In the genomic region with DNA sequence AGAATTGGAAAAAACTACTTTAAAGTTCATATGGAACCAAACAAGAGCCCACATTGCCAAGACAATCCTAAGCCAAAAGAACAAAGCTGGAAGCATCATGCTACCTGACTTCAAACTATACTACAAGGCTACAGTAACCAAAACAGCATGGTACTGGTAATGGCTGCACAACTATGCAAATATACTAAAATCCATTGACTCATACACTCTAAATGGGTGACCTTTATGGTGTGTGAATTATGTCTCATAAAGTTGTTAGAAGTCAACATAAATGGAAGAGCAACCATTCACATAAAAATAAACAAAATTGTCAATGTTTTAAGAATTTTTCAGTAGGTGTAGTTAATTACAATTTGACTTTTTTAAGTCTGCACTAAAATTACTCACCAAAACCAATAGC, we compare ENCODE assay signal across 10 cellular contexts. TPM values are rescaled to one million over a fixed set of nuclear protein-coding genes. Genes with fewer than 3 reads are reported as not detected.
DNase-seq lines count a peak whose midpoint lies in the region; ATAC-seq lines count a peak whose summit lies in the region.
"Not testable (repeated sequence)": the region's sequence is repeated elsewhere in the genome, so short reads cannot be mapped to it uniquely, and the experiment has no call there.
"Had no signal": no experiment of that assay in that cellular context is flagged by ENCODE, and none has a peak within 500 bp of the region (broad histone marks: within the 10 kb centered on the region; RNA-seq: fewer than 3 reads in every experiment).

No MANE protein-coding gene starts in this region.

- ATAC-seq in T-cell (replicated peaks in 1 of 4) = not testable (repeated sequence)
- ATAC-seq in activated T-cell treated with anti-CD3 and anti-CD28 coated beads, Interleukin-2, amount 50 U/mL, for 72 hours (replicated peaks in 1 of 2) = peak; percentile 23 to 31
- ATAC-seq in activated naive CD4-positive, alpha-beta T cell treated with anti-CD3 and anti-CD28 coated beads, Interleukin-2, amount 50 U/mL, for 72 hours = peak; percentile 11 to 38
- ATAC-seq in stimulated activated effector memory CD8-positive, alpha-beta T cell treated with anti-CD3 and anti-CD28 coated beads, Interleukin-12 subunit alpha, Interleukin-12 subunit beta, amount 100 ng/mL, for 72 hours = peak; percentile 61

- peak overlapping the region in 4 of 7 donors; percentile 2 to 96 (median 86) for H3K27ac Mint-ChIP-seq in CD4-positive, alpha-beta memory T cell
- H3K27ac Mint-ChIP-seq in T-cell = peak overlapping the region in 1 of 2 donors; percentile 86
- peak overlapping the region; percentile 94 for H3K27ac Mint-ChIP-seq in activated CD4-positive, alpha-beta T cell treated with anti-CD3 and anti-CD28 coated beads, Interleukin-2, amount 10 ng/mL, durations not matched to agents 7 days and 5 days
- H3K27ac Mint-ChIP-seq in activated T-cell treated with anti-CD3 and anti-CD28 coated beads, Interleukin-2, amount 50 U/mL, for 72 hours = not testable (repeated sequence)
- H3K27ac Mint-ChIP-seq in activated naive CD4-positive, alpha-beta T cell treated with anti-CD3 and anti-CD28 coated beads, Interleukin-2, amount 50 U/mL, for 72 hours = peak overlapping the region in 1 of 2 donors; percentile 83
- H3K27ac Mint-ChIP-seq in immature natural killer cell = peak overlapping the region; percentile 80 to 98 (median 96)
- peak overlapping the region; percentile 90 for H3K27ac Mint-ChIP-seq in stimulated activated effector memory CD8-positive, alpha-beta T cell treated with anti-CD3 and anti-CD28 coated beads, Interleukin-12 subunit alpha, Interleukin-12 subunit beta, amount 100 ng/mL, for 72 hours

- not testable (repeated sequence) for H3K9me3 ChIP-seq in CD4-positive, alpha-beta memory T cell (ENCODE audit: control insufficient read depth in 1 of 2, low read length in 2 of 2)

- intact Hi-C loops in CD4-positive, alpha-beta memory T cell (cut with micrococcal nuclease) = loop anchor here (1.0 to 5.0 kb wide), 2 partner anchors 39 to 79 kb away; partner anchors contain the start of gene GZMK

- H3K36me3 Mint-ChIP-seq in CD4-positive, alpha-beta memory T cell = peaks cover 22 to 26% of the 10 kb centered on the region in 2 donors
- H3K36me3 Mint-ChIP-seq in T-cell = peaks cover 23% of the 10 kb centered on the region
- peaks cover 69% of the 10 kb centered on the region for H3K36me3 Mint-ChIP-seq in activated CD4-positive, alpha-beta T cell treated with anti-CD3 and anti-CD28 coated beads, Interleukin-2, amount 10 ng/mL, durations not matched to agents 7 days and 5 days (ENCODE audit: low read depth)
- H3K36me3 Mint-ChIP-seq in activated T-cell treated with anti-CD3 and anti-CD28 coated beads, Interleukin-2, amount 50 U/mL, for 72 hours (ENCODE audit: insufficient read depth in 2 of 2) = peaks cover 15 to 28% of the 10 kb centered on the region in 2 donors
- H3K36me3 Mint-ChIP-seq in activated naive CD4-positive, alpha-beta T cell treated with anti-CD3 and anti-CD28 coated beads, Interleukin-2, amount 50 U/mL, for 72 hours = peaks cover 31 to 44% of the 10 kb centered on the region in 2 donors
- peaks cover 13 to 22% (median 19%) of the 10 kb centered on the region in 3 donors for H3K36me3 Mint-ChIP-seq in immature natural killer cell
- H3K36me3 Mint-ChIP-seq in stimulated activated effector memory CD8-positive, alpha-beta T cell treated with anti-CD3 and anti-CD28 coated beads, Interleukin-12 subunit alpha, Interleukin-12 subunit beta, amount 100 ng/mL, for 72 hours = peaks cover 26% of the 10 kb centered on the region

- H3K9me3 Mint-ChIP-seq in CD4-positive, alpha-beta memory T cell = peaks cover 4 to 31% (median 25%) of the 10 kb centered on the region in 8 donors
- H3K9me3 Mint-ChIP-seq in T-cell = peaks cover 17 to 24% (median 20%) of the 10 kb centered on the region in 3 donors
- H3K9me3 Mint-ChIP-seq in activated CD4-positive, alpha-beta T cell treated with anti-CD3 and anti-CD28 coated beads, Interleukin-2, amount 10 ng/mL, durations not matched to agents 7 days and 5 days = peaks cover 28% of the 10 kb centered on the region
- H3K9me3 Mint-ChIP-seq in activated T-cell treated with anti-CD3 and anti-CD28 coated beads, Interleukin-2, amount 50 U/mL, for 72 hours = peaks cover 2 to 15% of the 10 kb centered on the region in 2 donors
- H3K9me3 Mint-ChIP-seq in activated naive CD4-positive, alpha-beta T cell treated with anti-CD3 and anti-CD28 coated beads, Interleukin-2, amount 50 U/mL, for 72 hours = peaks cover 31 to 35% of the 10 kb centered on the region in 2 donors
- H3K9me3 Mint-ChIP-seq in immature natural killer cell = not testable (repeated sequence)
- peaks cover 14% of the 10 kb centered on the region for H3K9me3 Mint-ChIP-seq in stimulated activated effector memory CD8-positive, alpha-beta T cell treated with anti-CD3 and anti-CD28 coated beads, Interleukin-12 subunit alpha, Interleukin-12 subunit beta, amount 100 ng/mL, for 72 hours

- H3K27me3 ChIP-seq in CD4-positive, alpha-beta memory T cell (ENCODE audit: insufficient read depth, low read length) = not testable (repeated sequence)

- DNase-seq in CD4-positive, alpha-beta memory T cell; T-cell; activated CD4-positive, alpha-beta T cell treated with anti-CD3 and anti-CD28 coated beads, Interleukin-2, amount 10 ng/mL, durations not matched to agents 7 days and 5 days; activated T-cell treated with anti-CD3 and anti-CD28 coated beads, Interleukin-2, amount 50 U/mL, for 72 hours; activated naive CD4-positive, alpha-beta T cell treated with anti-CD3 and anti-CD28 coated beads, Interleukin-2, amount 50 U/mL, for 72 hours (ENCODE audit: low spot score in 2 of 2); immature natural killer cell; stimulated activated effector memory CD8-positive, alpha-beta T cell treated with anti-CD3 and anti-CD28 coated beads, Interleukin-12 subunit alpha, Interleukin-12 subunit beta, amount 100 ng/mL, for 72 hours (ENCODE audit: low spot score in 2 of 2): not testable (repeated sequence)

- CTCF ChIA-PET in CD4-positive, alpha-beta memory T cell (lab: Charles Lee; ENCODE audit: partially characterized antibody) = interaction anchor here (1.2 to 9.9 kb wide), 3 partner anchors 45 to 158 kb away, joined by 3 to 92 read pairs (median 5); no protein-coding TSS in a partner anchor
- CTCF ChIA-PET in T-cell (lab: Charles Lee) = interaction anchor here in 1 of 2 donors (0.6 to 1.5 kb wide), 3 partner anchors 39 to 157 kb away, joined by 3 read pairs; no protein-coding TSS in a partner anchor
- CTCF ChIA-PET in activated CD4-positive, alpha-beta T cell treated with anti-CD3 and anti-CD28 coated beads, Interleukin-2, amount 10 ng/mL, durations not matched to agents 7 days and 5 days (lab: Charles Lee) = interaction anchor here (0.6 to 1.2 kb wide), 4 partner anchors 10 to 157 kb away, joined by 3 to 4 read pairs (median 3); no protein-coding TSS in a partner anchor

- peaks cover 68% of the 10 kb centered on the region for H3K4me1 ChIP-seq in CD4-positive, alpha-beta memory T cell (ENCODE audit: insufficient read depth, low read length)

- H3K4me3 ChIP-seq in CD4-positive, alpha-beta memory T cell (ENCODE audit: low read length in 2 of 2) = peak overlapping the region in 1 of 2 donors; percentile 56

- not testable (repeated sequence) for H3K27me3 Mint-ChIP-seq in CD4-positive, alpha-beta memory T cell; T-cell; activated CD4-positive, alpha-beta T cell treated with anti-CD3 and anti-CD28 coated beads, Interleukin-2, amount 10 ng/mL, durations not matched to agents 7 days and 5 days
- peaks cover 31% of the 10 kb centered on the region for H3K27me3 Mint-ChIP-seq in activated T-cell treated with anti-CD3 and anti-CD28 coated beads, Interleukin-2, amount 50 U/mL, for 72 hours (ENCODE audit: low read depth)
- peaks cover 4 to 13% (median 4%) of the 10 kb centered on the region in 3 donors for H3K27me3 Mint-ChIP-seq in immature natural killer cell (ENCODE audit: low read depth in 3 of 3)

- H3K36me3 ChIP-seq in CD4-positive, alpha-beta memory T cell (ENCODE audit: insufficient read depth, low read length) = not testable (repeated sequence)

- H3K27ac ChIP-seq in CD4-positive, alpha-beta memory T cell (ENCODE audit: low read depth, low read length) = not testable (repeated sequence)

- H3K4me1 Mint-ChIP-seq in CD4-positive, alpha-beta memory T cell = peaks cover 67 to 91% (median 81%) of the 10 kb centered on the region in 4 donors
- H3K4me1 Mint-ChIP-seq in T-cell = peaks cover 87 to 94% (median 92%) of the 10 kb centered on the region in 3 donors
- peaks cover 93% of the 10 kb centered on the region for H3K4me1 Mint-ChIP-seq in activated CD4-positive, alpha-beta T cell treated with anti-CD3 and anti-CD28 coated beads, Interleukin-2, amount 10 ng/mL, durations not matched to agents 7 days and 5 days
- H3K4me1 Mint-ChIP-seq in activated T-cell treated with anti-CD3 and anti-CD28 coated beads, Interleukin-2, amount 50 U/mL, for 72 hours (ENCODE audit: low read depth) = peaks cover 58% of the 10 kb centered on the region
- H3K4me1 Mint-ChIP-seq in immature natural killer cell = peaks cover 76 to 80% of the 10 kb centered on the region in 2 donors
- H3K4me1 Mint-ChIP-seq in stimulated activated effector memory CD8-positive, alpha-beta T cell treated with anti-CD3 and anti-CD28 coated beads, Interleukin-12 subunit alpha, Interleukin-12 subunit beta, amount 100 ng/mL, for 72 hours = peaks cover 76% of the 10 kb centered on the region

- H3K4me3 Mint-ChIP-seq in CD4-positive, alpha-beta memory T cell = peak overlapping the region in 6 of 8 donors; percentile 32 to 96 (median 91)
- H3K4me3 Mint-ChIP-seq in T-cell = peak overlapping the region in 2 of 3 donors; percentile 76 to 93
- H3K4me3 Mint-ChIP-seq in activated CD4-positive, alpha-beta T cell treated with anti-CD3 and anti-CD28 coated beads, Interleukin-2, amount 10 ng/mL, durations not matched to agents 7 days and 5 days = peak overlapping the region; percentile 72
- peak overlapping the region in 1 of 2 donors; percentile 89 for H3K4me3 Mint-ChIP-seq in activated T-cell treated with anti-CD3 and anti-CD28 coated beads, Interleukin-2, amount 50 U/mL, for 72 hours
- H3K4me3 Mint-ChIP-seq in immature natural killer cell = peak overlapping the region; percentile 93 to 100 (median 97)
- H3K4me3 Mint-ChIP-seq in stimulated activated effector memory CD8-positive, alpha-beta T cell treated with anti-CD3 and anti-CD28 coated beads, Interleukin-12 subunit alpha, Interleukin-12 subunit beta, amount 100 ng/mL, for 72 hours = peak overlapping the region; percentile 81

- POLR2A ChIA-PET in CD4-positive, alpha-beta memory T cell (lab: Charles Lee; ENCODE audit: partially characterized antibody) = interaction anchor here (1.1 to 5.3 kb wide), 10 partner anchors 10 to 111 kb away, joined by 3 to 39 read pairs (median 5); no protein-coding TSS in a partner anchor
- POLR2A ChIA-PET in T-cell (lab: Charles Lee) = interaction anchor here (0.6 to 0.7 kb wide), 2 partner anchors 33 to 420 kb away, joined by 3 to 5 read pairs; no protein-coding TSS in a partner anchor
- POLR2A ChIA-PET in activated CD4-positive, alpha-beta T cell treated with anti-CD3 and anti-CD28 coated beads, Interleukin-2, amount 10 ng/mL, durations not matched to agents 7 days and 5 days (lab: Charles Lee) = interaction anchor here (0.7 kb wide), 1 partner anchor 64 kb away, joined by 3 read pairs; no protein-coding TSS in a partner anchor

RNA-seq across cellular contexts. Expression of gene GZMA, which starts 1.3 kb away (rescaled TPM):
- total RNA-seq in CD4-positive, alpha-beta memory T cell = 10 to 100 TPM; 25.0 to 28.2 TPM
- 100 to 1,000 TPM; 199 to 230 TPM for polyA plus RNA-seq in CD4-positive, alpha-beta memory T cell
- 10 to 100 TPM in 4 of 5 donors, 1 to 10 TPM in 1; 9.9 to 86.0 (median 37.2) TPM for total RNA-seq in T-cell
- 100 to 1,000 TPM; 165 to 168 TPM for total RNA-seq in activated CD4-positive, alpha-beta T cell treated with anti-CD3 and anti-CD28 coated beads, Interleukin-2, amount 10 ng/mL, durations not matched to agents 7 days and 5 days
- 10 to 100 TPM in 1 of 2 donors, 1 to 10 TPM in 1; 4.2 to 25.1 TPM for total RNA-seq in activated T-cell treated with anti-CD3 and anti-CD28 coated beads, Interleukin-2, amount 50 U/mL, for 72 hours
- 1 to 10 TPM; 1.7 to 3.3 TPM for total RNA-seq in activated naive CD4-positive, alpha-beta T cell treated with anti-CD3 and anti-CD28 coated beads, Interleukin-2, amount 50 U/mL, for 72 hours
- 1,000 to 10,000 TPM; 2,482 to 3,629 (median 2,746) TPM for polyA plus RNA-seq in immature natural killer cell
- total RNA-seq: IMR-90, PC-3 had no signal
- polyA plus RNA-seq: A549, IMR-90 had no signal

RNA-seq across cellular contexts. Expression of gene GPX8, which starts 58.8 kb away (rescaled TPM):
- not detected for total RNA-seq in CD4-positive, alpha-beta memory T cell
- polyA plus RNA-seq in CD4-positive, alpha-beta memory T cell = not detected
- under 1 TPM in 1 of 5 donors, not detected in 4; 0.20 TPM for total RNA-seq in T-cell
- not detected for total RNA-seq in activated CD4-positive, alpha-beta T cell treated with anti-CD3 and anti-CD28 coated beads, Interleukin-2, amount 10 ng/mL, durations not matched to agents 7 days and 5 days
- not detected for total RNA-seq in activated T-cell treated with anti-CD3 and anti-CD28 coated beads, Interleukin-2, amount 50 U/mL, for 72 hours
- not detected for total RNA-seq in activated naive CD4-positive, alpha-beta T cell treated with anti-CD3 and anti-CD28 coated beads, Interleukin-2, amount 50 U/mL, for 72 hours
- polyA plus RNA-seq in immature natural killer cell = not detected
